ENCODE assay signal across 1 cellular context in the genomic region with DNA sequence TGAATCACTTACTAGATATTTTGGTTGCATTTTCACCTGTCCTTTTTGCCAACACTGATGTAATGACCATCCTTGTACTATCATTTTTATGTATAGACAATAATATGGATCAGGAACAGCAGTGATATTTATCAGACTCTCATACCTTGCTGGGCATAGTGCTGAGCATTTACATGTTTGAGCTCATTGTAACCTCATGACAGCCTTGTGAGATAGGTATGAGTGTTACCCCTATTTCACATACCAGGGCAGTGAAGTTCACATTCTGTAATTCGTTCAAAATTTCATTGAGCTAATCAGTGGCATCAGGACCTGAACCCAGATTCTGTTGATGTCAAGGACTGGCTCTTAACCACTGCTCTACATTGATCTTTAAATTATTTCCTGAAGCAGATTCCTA.
TF ChIP-seq lines count a peak whose summit lies in the region.

No MANE protein-coding gene starts in this region.

TF ChIP-seq in IMR-90, 13 proteins besides CTCF, POLR2A, EP300 and RAD21 (continued from another document):
- TF ChIP-seq, protein P1, sequence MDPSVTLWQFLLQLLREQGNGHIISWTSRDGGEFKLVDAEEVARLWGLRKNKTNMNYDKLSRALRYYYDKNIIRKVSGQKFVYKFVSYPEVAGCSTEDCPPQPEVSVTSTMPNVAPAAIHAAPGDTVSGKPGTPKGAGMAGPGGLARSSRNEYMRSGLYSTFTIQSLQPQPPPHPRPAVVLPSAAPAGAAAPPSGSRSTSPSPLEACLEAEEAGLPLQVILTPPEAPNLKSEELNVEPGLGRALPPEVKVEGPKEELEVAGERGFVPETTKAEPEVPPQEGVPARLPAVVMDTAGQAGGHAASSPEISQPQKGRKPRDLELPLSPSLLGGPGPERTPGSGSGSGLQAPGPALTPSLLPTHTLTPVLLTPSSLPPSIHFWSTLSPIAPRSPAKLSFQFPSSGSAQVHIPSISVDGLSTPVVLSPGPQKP (IDR thresholded peaks at IDR 0.05; ENCODE audit: borderline replicate concordance, low read depth, low read length) = no peak
- no peak for TF ChIP-seq USF2 (IDR thresholded peaks at IDR 0.05; ENCODE audit: low read depth, low read length)
